In genomic region chr4:36385951-36386561, GRCh38 we compare ENCODE assay signal across 8 cellular contexts.
DNase-seq lines count a peak whose midpoint lies in the region; ATAC-seq, FAIRE-seq and TF ChIP-seq lines count a peak whose summit lies in the region.

No MANE protein-coding gene starts in this region.

- no peaks in the 10 kb centered on the region for H3K4me1 ChIP-seq in H9 (ENCODE audit: insufficient read depth, low read length)

- no peak overlapping the region for H3K9ac ChIP-seq in H9 (ENCODE audit: extremely low read depth, insufficient read length, low read length)

- no peaks in the 10 kb centered on the region for H3K79me2 ChIP-seq in H9 (ENCODE audit: insufficient read depth, low read length)

- H3K9me3 Mint-ChIP-seq in activated T-cell treated with anti-CD3 and anti-CD28 coated beads, Interleukin-2, amount 50 U/mL, for 4 hours = no peaks in the 10 kb centered on the region
- H3K9me3 Mint-ChIP-seq in H9 = peaks cover 0 to under 1% of the 10 kb centered on the region in 2 experiments; a peak in 2 of 5 replicates

- no peak for TF ChIP-seq CTCF in H9 (conservative IDR thresholded peaks at IDR 0.05)

- ATAC-seq in GM21381 (IDR thresholded peaks at IDR 0.05; ENCODE audit: unreplicated experiment) (peak; percentile 87), HG03558 (IDR thresholded peaks at IDR 0.05; ENCODE audit: extremely low read depth, unreplicated experiment) (peak; percentile 60)
- ATAC-seq in activated T-cell treated with anti-CD3 and anti-CD28 coated beads, Interleukin-2, amount 50 U/mL, for 4 hours = peak; percentile 83 to 84

- H2AFZ ChIP-seq in H9 (ENCODE audit: low read length) = no peak overlapping the region

- no peak overlapping the region for H3K27ac Mint-ChIP-seq in H9

- no peak overlapping the region for H4K5ac ChIP-seq in H9 (ENCODE audit: insufficient read length, low read depth, low read length)

- H3K79me1 ChIP-seq in H9 (ENCODE audit: insufficient read depth, low read depth, low read length, poor library complexity, severe bottlenecking) = no peaks in the 10 kb centered on the region

- no peak overlapping the region for H2BK5ac ChIP-seq in H9 (ENCODE audit: insufficient read length, low read length)

- H4K91ac ChIP-seq in H9 (ENCODE audit: insufficient read length, low read depth, low read length) = no peak overlapping the region

- no peaks in the 10 kb centered on the region for H3K36me3 Mint-ChIP-seq in activated T-cell treated with anti-CD3 and anti-CD28 coated beads, Interleukin-2, amount 50 U/mL, for 4 hours (ENCODE audit: insufficient read depth)
- no peaks in the 10 kb centered on the region for H3K36me3 Mint-ChIP-seq in H9 (ENCODE audit: insufficient read depth in 1 of 3, low read depth in 3 of 3)

- peaks cover 27% of the 10 kb centered on the region for H3K4me1 Mint-ChIP-seq in activated T-cell treated with anti-CD3 and anti-CD28 coated beads, Interleukin-2, amount 50 U/mL, for 4 hours (ENCODE audit: low read depth)
- no peaks in the 10 kb centered on the region for H3K4me1 Mint-ChIP-seq in H9

- no CpG with 5 or more reads among the region's 5 CpGs for WGBS in H9 (ENCODE audit: extremely low coverage, insufficient read length, low lambda C conversion rate)

- FAIRE-seq in GM12891 (lab: Jason Lieb, UNC) = peak; percentile 94

- no peaks in the 10 kb centered on the region for H3K27me3 Mint-ChIP-seq in activated T-cell treated with anti-CD3 and anti-CD28 coated beads, Interleukin-2, amount 50 U/mL, for 4 hours (ENCODE audit: low read depth)
- H3K27me3 Mint-ChIP-seq in H9 (ENCODE audit: low read depth) = no peaks in the 10 kb centered on the region

- H3K4me2 ChIP-seq in H9 (ENCODE audit: insufficient read depth, insufficient read length, low read length) = no peak overlapping the region

- H3K4ac ChIP-seq in H9 (ENCODE audit: low read depth, low read length) = no peak overlapping the region

- H2BK15ac ChIP-seq in H9 (ENCODE audit: low read depth, low read length) = no peak overlapping the region

- no peak overlapping the region for H2BK120ac ChIP-seq in H9 (ENCODE audit: low read depth, low read length, poor library complexity, severe bottlenecking)

- no peaks in the 10 kb centered on the region for H3K23me2 ChIP-seq in H9 (ENCODE audit: insufficient read length, low read depth, low read length, poor library complexity, severe bottlenecking)

- no peaks in the 10 kb centered on the region for H3K9me3 ChIP-seq in H9 (ENCODE audit: control insufficient read depth, low read depth, low read length)

- no peak overlapping the region for H4K8ac ChIP-seq in H9 (replicated peaks; ENCODE audit: insufficient read length, low read depth, low read length)

- no peak overlapping the region for H2AK5ac ChIP-seq in H9 (ENCODE audit: insufficient read length, low read length)

- TF ChIP-seq POLR2A in GM12891 (IDR thresholded peaks at IDR 0.05; ENCODE audit: low read depth, low read length) = no peak

- DNase-seq in GM12891 (ENCODE audit: insufficient read length, low spot score) (peak; percentile 5), NCI-H446 (lab: John Stamatoyannopoulos, UW) (no peak), ecto neural progenitor cell (ENCODE audit: low spot score) (no peak), H9 (no peak)
- no peak for DNase-seq in activated T-cell treated with anti-CD3 and anti-CD28 coated beads, Interleukin-2, amount 50 U/mL, for 4 hours
- DNase-seq in stimulated activated naive CD4-positive, alpha-beta T cell treated with Interleukin-2 at 50 U/mL for 16 hours (lab: John Stamatoyannopoulos, UW) = peak; percentile 4

- no peak overlapping the region for H2BK20ac ChIP-seq in H9 (ENCODE audit: low read depth, low read length, poor library complexity, severe bottlenecking)

- no peak overlapping the region for H2BK12ac ChIP-seq in H9 (ENCODE audit: insufficient read length, low read depth, low read length)

- H4K20me1 ChIP-seq in H9 (ENCODE audit: control insufficient read depth, insufficient read depth, insufficient read length) = no peaks in the 10 kb centered on the region

- no peak overlapping the region for H3T11ph ChIP-seq in H9 (ENCODE audit: low read length)

- no peak overlapping the region for H3K18ac ChIP-seq in H9 (ENCODE audit: insufficient read length, low read depth, low read length)

- H3K4me3 Mint-ChIP-seq in activated T-cell treated with anti-CD3 and anti-CD28 coated beads, Interleukin-2, amount 50 U/mL, for 4 hours = peak overlapping the region; percentile 48
- no peak overlapping the region for H3K4me3 Mint-ChIP-seq in H9

- no peak overlapping the region for H3K14ac ChIP-seq in H9 (ENCODE audit: insufficient read depth, low read length)

- no peak overlapping the region for H3K23ac ChIP-seq in H9 (ENCODE audit: insufficient read length, low read depth, low read length)

- no peak overlapping the region for H3K56ac ChIP-seq in H9 (ENCODE audit: insufficient read length, low read depth, low read length)

- no peak overlapping the region for H3K27ac ChIP-seq in H9 (ENCODE audit: insufficient read length, low read depth, low read length)

- no peaks in the 10 kb centered on the region for H3K27me3 ChIP-seq in H9 (ENCODE audit: insufficient read depth, low read length)

TF ChIP-seq in GM12891, 5 proteins besides CTCF, POLR2A, EP300 and RAD21:
- peak; percentile 96 for TF ChIP-seq SPI1 (IDR thresholded peaks at IDR 0.05; ENCODE audit: low read depth, low read length)
- no peak for TF ChIP-seq POU2F2 (IDR thresholded peaks at IDR 0.05; ENCODE audit: low read depth, low read length)
TF ChIP-seq in GM12891: peak in this region for 1.

Comparison
In these comparisons a context has a peak if more than half of its experiments do, and no peak if none do; other contexts are left out.
1. DNase-seq: peak in GM12891 (single experiment) and stimulated activated naive CD4-positive, alpha-beta T cell treated with Interleukin-2 at 50 U/mL for 16 hours (single experiment); none in activated T-cell treated with anti-CD3 and anti-CD28 coated beads, Interleukin-2, amount 50 U/mL, for 4 hours (single experiment), NCI-H446 (0 of 2), ecto neural progenitor cell (single experiment) and H9 (single experiment).
2. Peak in every context shown above with its lines, with median percentiles within 50 percentile points of each other: ATAC-seq.